ENCODE assay signal across 1 cellular context in genomic region chr12:2076728-2077127, GRCh38.
TF ChIP-seq lines count a peak whose summit lies in the region.

No MANE protein-coding gene starts in this region.

TF ChIP-seq in IMR-90, 13 proteins besides CTCF, POLR2A, EP300 and RAD21:
- TF ChIP-seq NFE2L2 (IDR thresholded peaks at IDR 0.05; ENCODE audit: low read depth, low read length): no peak
- no peak for TF ChIP-seq BHLHE40 (IDR thresholded peaks at IDR 0.05; ENCODE audit: low read depth, low read length)
- TF ChIP-seq, protein P1, sequence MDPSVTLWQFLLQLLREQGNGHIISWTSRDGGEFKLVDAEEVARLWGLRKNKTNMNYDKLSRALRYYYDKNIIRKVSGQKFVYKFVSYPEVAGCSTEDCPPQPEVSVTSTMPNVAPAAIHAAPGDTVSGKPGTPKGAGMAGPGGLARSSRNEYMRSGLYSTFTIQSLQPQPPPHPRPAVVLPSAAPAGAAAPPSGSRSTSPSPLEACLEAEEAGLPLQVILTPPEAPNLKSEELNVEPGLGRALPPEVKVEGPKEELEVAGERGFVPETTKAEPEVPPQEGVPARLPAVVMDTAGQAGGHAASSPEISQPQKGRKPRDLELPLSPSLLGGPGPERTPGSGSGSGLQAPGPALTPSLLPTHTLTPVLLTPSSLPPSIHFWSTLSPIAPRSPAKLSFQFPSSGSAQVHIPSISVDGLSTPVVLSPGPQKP (IDR thresholded peaks at IDR 0.05; ENCODE audit: borderline replicate concordance, low read depth, low read length): no peak
- TF ChIP-seq MAZ (IDR thresholded peaks at IDR 0.05; ENCODE audit: borderline replicate concordance, low read depth, low read length): no peak
- no peak for TF ChIP-seq CHD1 (IDR thresholded peaks at IDR 0.05; ENCODE audit: low read depth, low read length)
- no peak for TF ChIP-seq CEBPB (IDR thresholded peaks at IDR 0.05; ENCODE audit: low read depth, low read length)
- no peak for TF ChIP-seq RCOR1 (IDR thresholded peaks at IDR 0.05; ENCODE audit: insufficient replicate concordance, low read length)
- no peak for TF ChIP-seq RFX5 (IDR thresholded peaks at IDR 0.05; ENCODE audit: low read depth, low read length)
- TF ChIP-seq FOS (IDR thresholded peaks at IDR 0.05; ENCODE audit: low read depth, low read length): no peak
- TF ChIP-seq SMC3 (IDR thresholded peaks at IDR 0.05; ENCODE audit: low read depth, low read length): no peak
- TF ChIP-seq, protein P2, sequence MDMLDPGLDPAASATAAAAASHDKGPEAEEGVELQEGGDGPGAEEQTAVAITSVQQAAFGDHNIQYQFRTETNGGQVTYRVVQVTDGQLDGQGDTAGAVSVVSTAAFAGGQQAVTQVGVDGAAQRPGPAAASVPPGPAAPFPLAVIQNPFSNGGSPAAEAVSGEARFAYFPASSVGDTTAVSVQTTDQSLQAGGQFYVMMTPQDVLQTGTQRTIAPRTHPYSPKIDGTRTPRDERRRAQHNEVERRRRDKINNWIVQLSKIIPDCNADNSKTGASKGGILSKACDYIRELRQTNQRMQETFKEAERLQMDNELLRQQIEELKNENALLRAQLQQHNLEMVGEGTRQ (IDR thresholded peaks at IDR 0.05; ENCODE audit: low read depth, low read length): no peak
- no peak for TF ChIP-seq MXI1 (IDR thresholded peaks at IDR 0.05; ENCODE audit: borderline replicate concordance, low read depth, low read length)
- TF ChIP-seq MAFK (IDR thresholded peaks at IDR 0.05; ENCODE audit: low read depth, low read length): no peak
TF ChIP-seq in IMR-90: peak in this region for 0.
